Comparison of ENCODE assay signal across 19 cellular contexts in genomic region chr20:18988701-18989100, GRCh38.
"Had no signal": no experiment of that assay in that cellular context is flagged by ENCODE, and none has a peak within 500 bp of the region (broad histone marks: within the 10 kb centered on the region; RNA-seq: fewer than 3 reads in every experiment).

No MANE protein-coding gene starts in this region.

- H3K27ac Mint-ChIP-seq: effector memory CD8-positive, alpha-beta T cell; immature natural killer cell; naive B cell; nephron progenitor cell; type B pancreatic cell had no signal

- H3K36me3 ChIP-seq: esophagus squamous epithelium, gastroesophageal sphincter, left ventricle myocardium inferior, lower lobe of right lung, thyroid gland had no signal

- H3K27ac ChIP-seq: lower lobe of right lung, thyroid gland had no signal

- H3K9me3 ChIP-seq: esophagus squamous epithelium, gastroesophageal sphincter, left ventricle myocardium inferior, lower lobe of right lung, thyroid gland had no signal

- DNase-seq: effector memory CD8-positive, alpha-beta T cell; esophagus squamous epithelium; foreskin fibroblast; glutamatergic neuron; immature natural killer cell; kidney; left cardiac atrium; left ventricle myocardium inferior; lower lobe of right lung; mesenchymal stem cell; naive B cell; nephron progenitor cell; posterior cingulate gyrus; small intestine; stimulated activated CD4-positive, alpha-beta T cell treated with anti-CD3 and anti-CD28 coated beads, Interleukin-12 subunit alpha, Interleukin-12 subunit beta, amount 100 ng/mL, for 4 hours; stimulated activated naive CD4-positive, alpha-beta T cell treated with Interleukin-2 at 50 U/mL for 16 hours; thyroid gland had no signal

- H3K4me1 ChIP-seq: esophagus squamous epithelium, left ventricle myocardium inferior, lower lobe of right lung, thyroid gland had no signal

- H3K36me3 Mint-ChIP-seq: immature natural killer cell, type B pancreatic cell had no signal

- H3K27me3 Mint-ChIP-seq: type B pancreatic cell had no signal

- H3K4me3 ChIP-seq: esophagus squamous epithelium, gastroesophageal sphincter, left ventricle myocardium inferior, lower lobe of right lung, thyroid gland had no signal

- H3K4me3 Mint-ChIP-seq: effector memory CD8-positive, alpha-beta T cell; immature natural killer cell; nephron progenitor cell; type B pancreatic cell had no signal

- ATAC-seq: effector memory CD8-positive, alpha-beta T cell; gastroesophageal sphincter; left cardiac atrium; lower lobe of right lung had no signal

- H3K4me1 Mint-ChIP-seq: immature natural killer cell had no signal
